ENCODE assay signal across 18 cellular contexts in genomic region chr5:172402531-172403190, GRCh38. TPM values are rescaled to one million over a fixed set of nuclear protein-coding genes. Genes with fewer than 3 reads are reported as not detected.
DNase-seq lines count a peak whose midpoint lies in the region; ATAC-seq and TF ChIP-seq lines count a peak whose summit lies in the region.
"Had no signal": no experiment of that assay in that cellular context is flagged by ENCODE, and none has a peak within 500 bp of the region (broad histone marks: within the 10 kb centered on the region; RNA-seq: fewer than 3 reads in every experiment).

No MANE protein-coding gene starts in this region.

- in situ Hi-C loops in transverse colon (cut with MboI; ENCODE audit: low pct_ligation_motif_present in 1 of 4, low pct_unique_long_range_greater_than_20kb in 1 of 4, low sequenced_read_pairs in 3 of 4) = no loop called here

- CTCF ChIA-PET in MCF 10A (lab: Yijun Ruan, JAX) = interaction anchor here (0.6 to 1.1 kb wide), 3 partner anchors 49 to 295 kb away, joined by 3 read pairs; no protein-coding TSS in a partner anchor

- H3K36me3 Mint-ChIP-seq in MCF 10A (ENCODE audit: insufficient read depth, unreplicated experiment) = peaks cover 60% of the 10 kb centered on the region
- H3K36me3 Mint-ChIP-seq: CD4-positive, alpha-beta memory T cell; T-cell had no signal

- no peaks in the 10 kb centered on the region for H3K9me3 Mint-ChIP-seq in MCF 10A (ENCODE audit: unreplicated experiment)

- H3K27me3 Mint-ChIP-seq in MCF 10A (ENCODE audit: insufficient read depth, unreplicated experiment) = no peaks in the 10 kb centered on the region

- H3K27ac Mint-ChIP-seq in MCF 10A (ENCODE audit: low read depth, unreplicated experiment) = no peak overlapping the region
- H3K27ac Mint-ChIP-seq: CD4-positive, alpha-beta memory T cell; dendritic cell treated with granulocyte-macrophage colony-stimulating factor and Interleukin-4, amounts not matched to agents 40 ng/mL and 50 ng/mL, for 4 days; T-cell had no signal

- intact Hi-C loops in breast epithelium (cut with DNase I; ENCODE audit: low total_unique reads) = no loop called here
- intact Hi-C loops in MCF 10A (cut with micrococcal nuclease) = no loop called here
- intact Hi-C loops in esophagus squamous epithelium (cut with DNase I) = no loop called here
- intact Hi-C loops in transverse colon (cut with DNase I; ENCODE audit: low total_unique reads) = no loop called here

- H3K27me3 ChIP-seq in breast epithelium = no peaks in the 10 kb centered on the region
- no peaks in the 10 kb centered on the region for H3K27me3 ChIP-seq in esophagus squamous epithelium
- H3K27me3 ChIP-seq in transverse colon = no peaks in the 10 kb centered on the region

- no TSS peak for BruUV-seq in MCF 10A (replicated peaks; lab: Mats Ljungman, UMichigan)

- H3K9me3 ChIP-seq in breast epithelium (no peaks in the 10 kb centered on the region), esophagus squamous epithelium (peaks cover 0 to 3% (median 0%) of the 10 kb centered on the region in 3 donors), transverse colon (peaks cover 0 to 2% of the 10 kb centered on the region in 2 donors)

- H3K4me3 ChIP-seq in breast epithelium = peak overlapping the region in 1 of 3 donors; percentile 35
- H3K4me3 ChIP-seq in esophagus squamous epithelium = no peak overlapping the region
- H3K4me3 ChIP-seq in transverse colon = no peak overlapping the region
- H3K4me3 ChIP-seq: K562 had no signal

- POLR2A ChIA-PET in MCF 10A (lab: Yijun Ruan, JAX) = interaction anchor here (0.6 to 3.2 kb wide), 3 partner anchors 12 to 192 kb away, joined by 3 to 11 read pairs (median 3); no protein-coding TSS in a partner anchor

- peaks cover 26% of the 10 kb centered on the region for H3K4me1 Mint-ChIP-seq in MCF 10A (ENCODE audit: insufficient read depth, unreplicated experiment)
- H3K4me1 Mint-ChIP-seq: CD4-positive, alpha-beta memory T cell; T-cell had no signal

- H3K27ac ChIP-seq in breast epithelium = peak overlapping the region; percentile 74 to 82
- H3K27ac ChIP-seq in esophagus squamous epithelium = peak overlapping the region; percentile 25 to 84 (median 82)
- H3K27ac ChIP-seq in transverse colon = peak overlapping the region; percentile 79 to 88 (median 85)
- H3K27ac ChIP-seq: 22Rv1 had no signal

- no peak for DNase-seq in breast epithelium (ENCODE audit: low spot score in 2 of 2)
- DNase-seq in MCF 10A (ENCODE audit: unreplicated experiment) = no peak
- DNase-seq in esophagus squamous epithelium (lab: John Stamatoyannopoulos, UW) = no peak
- no peak for DNase-seq in omental fat pad (ENCODE audit: low spot score)
- no peak for DNase-seq in transverse colon
- no peak for DNase-seq in NCI-H526 treated with DMSO at 0.1 percent for 48 hours (lab: John Stamatoyannopoulos, UW)
- no peak for DNase-seq in kidney glomerular epithelial cell (lab: John Stamatoyannopoulos, UW)
- DNase-seq in cortex of kidney (lab: John Stamatoyannopoulos, UW) = no peak
- DNase-seq: activated CD4-positive, CD25-positive, alpha-beta regulatory T cell treated with anti-CD3 and anti-CD28 coated beads, Interleukin-2, amount 50 U/mL, for 72 hours; CD4-positive, alpha-beta memory T cell; EL; NCI-H1436; OCI-M1; stimulated activated CD4-positive, alpha-beta T cell treated with anti-CD3 and anti-CD28 coated beads, Interleukin-2, amount 100 ng/mL, for 24 hours; T-cell had no signal

- H3K4me1 ChIP-seq in breast epithelium (peaks cover 0 to 8% of the 10 kb centered on the region in 2 donors), esophagus squamous epithelium (peaks cover 12 to 51% (median 18%) of the 10 kb centered on the region in 3 donors), transverse colon (peaks cover 5 to 25% (median 10%) of the 10 kb centered on the region in 4 donors)

- TF ChIP-seq CTCF in breast epithelium (IDR thresholded peaks at IDR 0.05) (no peak), MCF 10A (IDR thresholded peaks at IDR 0.05; ENCODE audit: unreplicated experiment) (no peak), esophagus squamous epithelium (IDR thresholded peaks at IDR 0.05) (no peak), omental fat pad (IDR thresholded peaks at IDR 0.05) (no peak), transverse colon (IDR thresholded peaks at IDR 0.05) (no peak)

- TF ChIP-seq POLR2A in breast epithelium (IDR thresholded peaks at IDR 0.05) (no peak), esophagus squamous epithelium (IDR thresholded peaks at IDR 0.05) (no peak), transverse colon (IDR thresholded peaks at IDR 0.05) (no peak)

- ATAC-seq in omental fat pad (ENCODE audit: low FRiP score) = peak; percentile 51
- ATAC-seq: K562, T-cell had no signal

- H3K4me3 Mint-ChIP-seq in MCF 10A (ENCODE audit: unreplicated experiment) = no peak overlapping the region
- H3K4me3 Mint-ChIP-seq: CD4-positive, alpha-beta memory T cell; dendritic cell treated with granulocyte-macrophage colony-stimulating factor and Interleukin-4, amounts not matched to agents 40 ng/mL and 50 ng/mL, for 4 days; T-cell had no signal

- no peaks in the 10 kb centered on the region for H3K36me3 ChIP-seq in breast epithelium
- peaks cover 0 to 37% (median 4%) of the 10 kb centered on the region in 3 donors for H3K36me3 ChIP-seq in esophagus squamous epithelium
- no peaks in the 10 kb centered on the region for H3K36me3 ChIP-seq in transverse colon

- WGBS in esophagus squamous epithelium, 2 donors = 60 to 90% methylated on average over 2 to 12 of the region's 13 CpGs
- 74 to 100% methylated on average over 4 to 13 of the region's 13 CpGs for WGBS in transverse colon (ENCODE audit: low coverage in 1 of 2), 2 donors

- TF ChIP-seq EP300 in transverse colon (IDR thresholded peaks at IDR 0.05; ENCODE audit: low read depth) = no peak

RNA-seq across cellular contexts. Expression of gene SH3PXD2B, which starts 51.7 kb away (rescaled TPM):
- total RNA-seq in breast epithelium (100 to 1,000 TPM in 1 of 3 donors, 10 to 100 TPM in 2; 35.3 to 118 (median 43.9) TPM), MCF 10A (2022) (34.1 and 42.3 TPM in 2 replicates), esophagus squamous epithelium (10 to 100 TPM in 3 of 4 donors, 1 to 10 TPM in 1; 7.1 to 22.1 (median 13.8) TPM), omental fat pad (10 to 100 TPM; 29.3 to 47.1 (median 44.3) TPM), transverse colon (10 to 100 TPM; 10.2 to 26.6 (median 14.6) TPM)
